1 cellular context compared by ENCODE assay signal in genomic region chr19:3398114-3398899, GRCh38.
TF ChIP-seq lines count a peak whose summit lies in the region.

No MANE protein-coding gene starts in this region.

TF ChIP-seq in HepG2, 621 proteins besides CTCF, POLR2A, EP300 and RAD21 (continued from another document and continues in another):
- peak; percentile 65; the same call in 1 of the 2 replicates for TF ChIP-seq SNAPC4 (CRISPR knock-in tag; IDR thresholded peaks at IDR 0.05)
- no peak for TF ChIP-seq KLF13 (CRISPR knock-in tag; IDR thresholded peaks at IDR 0.05)
- TF ChIP-seq HOXD1 (CRISPR knock-in tag; IDR thresholded peaks at IDR 0.05) = peak; percentile 87; the same call in 1 of the 2 replicates
- TF ChIP-seq ZNF703 (CRISPR knock-in tag; IDR thresholded peaks at IDR 0.05; ENCODE audit: borderline replicate concordance) = no peak
- no peak for TF ChIP-seq TCF12 (IDR thresholded peaks at IDR 0.05)
- no peak for TF ChIP-seq TCF12 (CRISPR knock-in tag; IDR thresholded peaks at IDR 0.05)
- peak; percentile 40; the same call in 1 of the 2 replicates for TF ChIP-seq ZNF337 (CRISPR knock-in tag; IDR thresholded peaks at IDR 0.05; ENCODE audit: borderline replicate concordance, low read depth)
- peak; percentile 81 for TF ChIP-seq PAXIP1 (CRISPR knock-in tag; conservative IDR thresholded peaks at IDR 0.05)
- TF ChIP-seq GATAD2A (CRISPR knock-in tag; IDR thresholded peaks at IDR 0.05) = peak; percentile 72
- no peak for TF ChIP-seq ZNF251 (CRISPR knock-in tag; IDR thresholded peaks at IDR 0.05)
- no peak for TF ChIP-seq ARID2 (CRISPR knock-in tag; IDR thresholded peaks at IDR 0.05; ENCODE audit: borderline replicate concordance)
- TF ChIP-seq ZBTB10 (CRISPR knock-in tag; IDR thresholded peaks at IDR 0.05; ENCODE audit: borderline replicate concordance) = no peak
- peak; percentile 75; the same call in 1 of the 2 replicates for TF ChIP-seq ZNF225 (CRISPR knock-in tag; IDR thresholded peaks at IDR 0.05)
- no peak for TF ChIP-seq IKZF1 (IDR thresholded peaks at IDR 0.05)
- no peak; the same call in 1 of the 2 replicates for TF ChIP-seq ZNF275 (CRISPR knock-in tag; IDR thresholded peaks at IDR 0.05; ENCODE audit: borderline replicate concordance)
- TF ChIP-seq TOPORS (CRISPR knock-in tag; IDR thresholded peaks at IDR 0.05) = no peak
- TF ChIP-seq MED1 (CRISPR knock-in tag; IDR thresholded peaks at IDR 0.05) = peak; percentile 94
- no peak for TF ChIP-seq TEAD2 (CRISPR knock-in tag; IDR thresholded peaks at IDR 0.05)
- TF ChIP-seq ZFP90 (CRISPR knock-in tag; IDR thresholded peaks at IDR 0.05; ENCODE audit: borderline replicate concordance) = peak; percentile 92; the same call in 1 of the 2 replicates
- TF ChIP-seq ZNF10 (CRISPR knock-in tag; IDR thresholded peaks at IDR 0.05; ENCODE audit: borderline replicate concordance, low read depth) = no peak
- no peak for TF ChIP-seq DZIP1 (CRISPR knock-in tag; IDR thresholded peaks at IDR 0.05)
- peak; percentile 92 for TF ChIP-seq KDM3A (CRISPR knock-in tag; IDR thresholded peaks at IDR 0.05; ENCODE audit: low read depth)
- no peak for TF ChIP-seq HNRNPUL1 (IDR thresholded peaks at IDR 0.05; ENCODE audit: low read depth, low read length)
- TF ChIP-seq CBX2 (IDR thresholded peaks at IDR 0.05; ENCODE audit: low read depth, low read length) = no peak
- no peak for TF ChIP-seq CBX2 (CRISPR knock-in tag; IDR thresholded peaks at IDR 0.05; ENCODE audit: low read depth)
- no peak for TF ChIP-seq E2F1 (CRISPR knock-in tag; IDR thresholded peaks at IDR 0.05)
- TF ChIP-seq SRY (CRISPR knock-in tag; IDR thresholded peaks at IDR 0.05) = no peak
- TF ChIP-seq CEBPZ (IDR thresholded peaks at IDR 0.05; ENCODE audit: low read length) = no peak
- no peak for TF ChIP-seq USF2 (IDR thresholded peaks at IDR 0.05; ENCODE audit: low read depth, low read length)
- TF ChIP-seq USF2 (CRISPR knock-in tag; IDR thresholded peaks at IDR 0.05; ENCODE audit: borderline replicate concordance) = peak; percentile 13; the same call in 1 of the 2 replicates
- no peak for TF ChIP-seq ZKSCAN5 (CRISPR knock-in tag; IDR thresholded peaks at IDR 0.05)
- no peak for TF ChIP-seq TRIM22 (IDR thresholded peaks at IDR 0.05)
- TF ChIP-seq ZMYM2 (CRISPR knock-in tag; IDR thresholded peaks at IDR 0.05) = peak; percentile 87
- TF ChIP-seq ZNF350 (CRISPR knock-in tag; IDR thresholded peaks at IDR 0.05; ENCODE audit: borderline replicate concordance, low read depth) = peak; percentile 59; the same call in 1 of the 2 replicates
